14 cellular contexts compared by ENCODE assay signal in genomic region chr11:125114518-125114917, GRCh38. TPM values are rescaled to one million over a fixed set of nuclear protein-coding genes. Genes with fewer than 3 reads are reported as not detected.
A peak's percentile ranks its signal among the peaks of the same experiment; 100 is the strongest.
DNase-seq lines count a peak whose midpoint lies in the region; ATAC-seq and TF ChIP-seq lines count a peak whose summit lies in the region.
"Had no signal": no experiment of that assay in that cellular context is flagged by ENCODE, and none has a peak within 500 bp of the region (broad histone marks: within the 10 kb centered on the region; RNA-seq: fewer than 3 reads in every experiment).

No MANE protein-coding gene starts in this region.

- no peak for ATAC-seq in esophagus mucosa

- H3K9ac ChIP-seq in mesendoderm (ENCODE audit: low read length), result no peak overlapping the region
- H3K9ac ChIP-seq: SK-N-SH had no signal

- peaks cover 3% of the 10 kb centered on the region for H3K4me1 ChIP-seq in mesendoderm (ENCODE audit: control insufficient read depth, low read depth, low read length)

- no peak overlapping the region for H3K18ac ChIP-seq in mesendoderm (ENCODE audit: low read length)

- in situ Hi-C loops in astrocyte of the spinal cord (cut with HindIII; ENCODE audit: low sequenced_read_pairs), result no loop called here

- no peaks in the 10 kb centered on the region for H3K27me3 ChIP-seq in mesendoderm (ENCODE audit: insufficient read depth, low read length, poor library complexity)

- H2AK5ac ChIP-seq in mesendoderm (ENCODE audit: low read length), result no peak overlapping the region

- H3K4ac ChIP-seq in mesendoderm (ENCODE audit: low read depth, low read length), result no peak overlapping the region

- no peak for DNase-seq in LNCaP clone FGC (ENCODE audit: low read depth)
- no peak for DNase-seq in astrocyte of the spinal cord (ENCODE audit: low read depth, low spot score)
- peak; percentile 73 for DNase-seq in mesendoderm
- no peak for DNase-seq in GDM1 (lab: John Stamatoyannopoulos, UW)
- no peak for DNase-seq in GF-D8 (lab: John Stamatoyannopoulos, UW)
- DNase-seq: activated CD4-positive, CD25-positive, alpha-beta regulatory T cell; activated T-cell treated with anti-CD3 and anti-CD28 coated beads for 4 hours; NCI-H2029 treated with DMSO at 0.1 percent for 48 hours; nucleus accumbens; SK-N-SH had no signal

- H3K79me2 ChIP-seq in mesendoderm (ENCODE audit: control insufficient read depth, insufficient read depth, low read length), result no peaks in the 10 kb centered on the region

- H3K36me3 ChIP-seq in mesendoderm (ENCODE audit: control insufficient read depth, insufficient read depth, low read length), result no peaks in the 10 kb centered on the region

- no peak overlapping the region for H3K23ac ChIP-seq in mesendoderm (ENCODE audit: low read length)

- no peak overlapping the region for H3K27ac ChIP-seq in mesendoderm (ENCODE audit: low read depth, low read length)
- H3K27ac ChIP-seq: coronary artery had no signal

- peaks cover 3% of the 10 kb centered on the region for H3K79me1 ChIP-seq in mesendoderm (ENCODE audit: low read length)

- no peak overlapping the region for H4K8ac ChIP-seq in mesendoderm (ENCODE audit: low read depth, low read length)

- H3K4me3 ChIP-seq in LNCaP clone FGC (ENCODE audit: low read depth, low read length), result no peak overlapping the region
- no peak overlapping the region for H3K4me3 ChIP-seq in astrocyte of the spinal cord (ENCODE audit: low read depth, low read length)
- no peak overlapping the region for H3K4me3 ChIP-seq in mesendoderm (ENCODE audit: low read length)
- H3K4me3 ChIP-seq: coronary artery, smooth muscle cell had no signal

- no peak overlapping the region for H2BK5ac ChIP-seq in mesendoderm (ENCODE audit: low read length)

- no peak overlapping the region for H2BK120ac ChIP-seq in mesendoderm (ENCODE audit: low read depth, low read length)

- H2BK15ac ChIP-seq in mesendoderm (replicated peaks; ENCODE audit: low read depth), result no peak overlapping the region

- no peak overlapping the region for H4K5ac ChIP-seq in mesendoderm (ENCODE audit: low read length)

- H3K56ac ChIP-seq in mesendoderm (ENCODE audit: low read length), result no peak overlapping the region

- WGBS in mesendoderm (ENCODE audit: extremely low coverage, insufficient coverage, low lambda C conversion rate), result no CpG with 5 or more reads among the region's 8 CpGs

- TF ChIP-seq CTCF in GM12872 (IDR thresholded peaks at IDR 0.05; ENCODE audit: insufficient read depth, low read depth, low read length) (peak; percentile 43), LNCaP clone FGC (IDR thresholded peaks at IDR 0.05; ENCODE audit: control insufficient read depth, extremely low read depth, insufficient read depth) (0 out of 2 replicates have a peak, but pooled peaks have one; percentile 11), astrocyte of the spinal cord (IDR thresholded peaks at IDR 0.05; ENCODE audit: low read depth, low read length) (peak; percentile 24)

- no peak overlapping the region for H3K4me2 ChIP-seq in mesendoderm (ENCODE audit: low read length)
- H3K4me2 ChIP-seq: SK-N-SH, smooth muscle cell had no signal

RNA-seq across cellular contexts. Expression of gene TMEM218, which starts 3.1 kb away (rescaled TPM):
- polyA plus RNA-seq in mesendoderm (2013, experiment 1 of 2), result 9.3 TPM
- 9.7 TPM for polyA plus RNA-seq in mesendoderm (2013, experiment 2 of 2)
- 14.3 TPM for total RNA-seq in esophagus mucosa

RNA-seq across cellular contexts. Expression of gene PKNOX2, which starts 50.0 kb away (rescaled TPM):
- polyA plus RNA-seq in mesendoderm (2013, experiment 1 of 2), result 0.46 TPM
- polyA plus RNA-seq in mesendoderm (2013, experiment 2 of 2), result 0.59 TPM
- total RNA-seq in esophagus mucosa, result 0.28 TPM

RNA-seq across cellular contexts. Expression of gene SLC37A2, which starts 51.4 kb away (rescaled TPM):
- polyA plus RNA-seq in mesendoderm (2013, experiment 1 of 2), result 0.14 TPM
- polyA plus RNA-seq in mesendoderm (2013, experiment 2 of 2), result 0.21 TPM
- total RNA-seq in esophagus mucosa, result 15.5 TPM
